In genomic region chr12:49188916-49189367, GRCh38 we compare ENCODE assay signal across 8 cellular contexts. TPM values are rescaled to one million over a fixed set of nuclear protein-coding genes. Genes with fewer than 3 reads are reported as not detected.
DNase-seq lines count a peak whose midpoint lies in the region; ATAC-seq, FAIRE-seq and TF ChIP-seq lines count a peak whose summit lies in the region.

TSS of gene TUBA1A (minus strand) at chr12:49189080. CDS start at chr12:49188979, 101 bp downstream.

- ATAC-seq in HG02840 (IDR thresholded peaks at IDR 0.05; ENCODE audit: low FRiP score, unreplicated experiment) = peak; percentile 83

- H3K9me3 ChIP-seq in left ventricle myocardium inferior (replicated peaks) = no peaks in the 10 kb centered on the region
- no peaks in the 10 kb centered on the region for H3K9me3 ChIP-seq in prostate gland

- intact Hi-C loops in T-helper 1 cell treated with Interleukin-12 subunit alpha and Interleukin-12 subunit beta and Interleukin-4 antibody, amounts not matched to agents 30 ng/mL and 1 ng/mL, for 36 hours (cut with micrococcal nuclease) = loop anchor here (1.0 to 10.0 kb wide), 19 partner anchors 45 to 978 kb away; partner anchors contain the start of genes ARF3, CERS5, COX14 and DDX23
- intact Hi-C loops in left ventricle myocardium inferior (cut with micrococcal nuclease) = loop anchor here (10.0 kb wide), 1 partner anchor 46 kb away; no protein-coding TSS in a partner anchor
- intact Hi-C loops in prostate gland (cut with DNase I) = loop anchor here (1.0 to 10.0 kb wide), 3 partner anchors 45 to 104 kb away; partner anchors contain the start of gene TUBA1B

- H3K4me1 ChIP-seq in left ventricle myocardium inferior (peaks cover 44% of the 10 kb centered on the region), prostate gland (replicated peaks) (peaks cover 2% of the 10 kb centered on the region)

- H3K27ac ChIP-seq in left ventricle myocardium inferior (replicated peaks) (peak within 1 kb of the TSS; percentile 96), prostate gland (peak within 1 kb of the TSS; percentile 93 to 98)

- peak; percentile 98 for TF ChIP-seq POLR2A in GM12892 (IDR thresholded peaks at IDR 0.05; ENCODE audit: low read depth, low read length)
- peak; percentile 89 for TF ChIP-seq POLR2A in prostate gland (IDR thresholded peaks at IDR 0.05)

- no peaks in the 10 kb centered on the region for H3K27me3 ChIP-seq in left ventricle myocardium inferior (ENCODE audit: low read depth)
- H3K27me3 ChIP-seq in prostate gland (replicated peaks; ENCODE audit: insufficient read depth) = no peaks in the 10 kb centered on the region

- peak; percentile 68 for FAIRE-seq in GM12892 (lab: Jason Lieb, UNC)
- FAIRE-seq in urothelium cell line (lab: Jason Lieb, UNC) = no peak

- H3K36me3 ChIP-seq in left ventricle myocardium inferior (peaks cover 25% of the 10 kb centered on the region), prostate gland (no peaks in the 10 kb centered on the region)

- no peak for TF ChIP-seq CTCF in left ventricle myocardium inferior (IDR thresholded peaks at IDR 0.05; ENCODE audit: borderline replicate concordance)
- TF ChIP-seq CTCF in prostate gland (IDR thresholded peaks at IDR 0.05) = no peak

- H3K4me3 ChIP-seq in left ventricle myocardium inferior (peak within 1 kb of the TSS; percentile 73), prostate gland (peak within 1 kb of the TSS; percentile 63 to 77)

- peak; percentile 66 for DNase-seq in GM12892 (ENCODE audit: insufficient read length)
- peak; percentile 100 for DNase-seq in NCI-H1436 treated with DMSO at 0.1 percent for 48 hours (lab: John Stamatoyannopoulos, UW)
- peak; percentile 58 to 100 (median 96) for DNase-seq in amygdala (lab: John Stamatoyannopoulos, UW)
- peak; percentile 91 for DNase-seq in left ventricle myocardium inferior
- peak; percentile 86 for DNase-seq in prostate gland (ENCODE audit: low spot score)
- DNase-seq in urothelium cell line (ENCODE audit: low spot score) = peak; percentile 95

- WGBS in prostate gland = under 1% methylated on average over 26 of the region's 26 CpGs

RNA-seq across cellular contexts. Expression of gene TUBA1A, which starts in this region (rescaled TPM):
- 72.0 TPM for polyA plus RNA-seq in GM12892 (2012; ENCODE audit: missing spikeins)
- 57.8 and 58.6 TPM in 2 replicates for total RNA-seq in T-helper 1 cell treated with Interleukin-12 subunit alpha and Interleukin-12 subunit beta and Interleukin-4 antibody, amounts not matched to agents 30 ng/mL and 1 ng/mL, for 36 hours
- total RNA-seq in left ventricle myocardium inferior = 102 TPM
- total RNA-seq in prostate gland = 100 to 1,000 TPM in 1 of 2 donors, 10 to 100 TPM in 1; 81.6 to 253 TPM

Comparison
In these comparisons a context has a peak if more than half of its experiments do, and no peak if none do; other contexts are left out.
1. Peak in every context shown above with its lines: DNase-seq, ATAC-seq, H3K4me3 ChIP-seq and H3K27ac ChIP-seq.